ENCODE assay signal across 11 cellular contexts in the genomic region with DNA sequence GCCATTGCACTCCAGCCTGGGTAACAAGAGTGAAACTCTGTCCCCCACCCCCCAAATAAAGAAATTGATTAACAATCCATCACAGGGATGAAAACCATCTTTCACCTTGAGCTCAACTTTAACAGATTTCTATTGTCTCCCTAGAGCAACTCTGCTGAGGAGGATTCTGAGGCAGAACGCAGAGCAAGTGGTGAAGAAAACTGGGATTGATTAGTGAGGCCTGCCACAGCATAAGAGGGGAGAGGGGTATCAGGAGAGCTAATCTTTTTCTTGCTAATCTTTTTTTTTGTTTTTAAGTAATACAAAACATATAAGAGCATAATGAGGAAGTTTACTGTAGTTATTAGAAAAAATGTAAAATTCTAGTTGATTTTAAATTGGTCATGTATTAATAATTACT. TPM values are rescaled to one million over a fixed set of nuclear protein-coding genes. Genes with fewer than 3 reads are reported as not detected.
"Had no signal": no experiment of that assay in that cellular context is flagged by ENCODE, and none has a peak within 500 bp of the region (broad histone marks: within the 10 kb centered on the region; RNA-seq: fewer than 3 reads in every experiment).

No MANE protein-coding gene starts in this region.

- DNase-seq: GM23248, GOT3, H9, HCEC 1CT, HFFc6, KG1 had no signal

- ATAC-seq: HepG2 had no signal

- H3K4me3 ChIP-seq: GM23248 had no signal

- H3K27ac ChIP-seq: GM23248, HL-60 had no signal

- FAIRE-seq: H54, HepG2 had no signal

- H2AFZ ChIP-seq: GM23248 had no signal

- H3K9ac ChIP-seq: GM23248 had no signal

RNA-seq across cellular contexts. Expression of a gene that starts 8.9 kb away (rescaled TPM):
- total RNA-seq: GM23248, H9, HepG2, HFFc6, HT1080 had no signal
- polyA plus RNA-seq: GM23248, HepG2, IgD-negative memory B cell had no signal
